In genomic region chr7:150895809-150896208, GRCh38 we compare ENCODE assay signal across 1 cellular context.
TF ChIP-seq lines count a peak whose summit lies in the region.

No MANE protein-coding gene starts in this region.

TF ChIP-seq in K562, 482 proteins besides CTCF, POLR2A, EP300 and RAD21:
- TF ChIP-seq ZNF584 (CRISPR knock-in tag; IDR thresholded peaks at IDR 0.05; ENCODE audit: low read depth) (no peak), RAD51 (IDR thresholded peaks at IDR 0.05; ENCODE audit: borderline replicate concordance, low read depth) (no peak), ZNF311 (CRISPR knock-in tag; IDR thresholded peaks at IDR 0.05) (no peak), CTBP1 (IDR thresholded peaks at IDR 0.05; ENCODE audit: borderline replicate concordance) (peak; percentile 14; the same call in 1 of the 2 replicates), ESRRA (IDR thresholded peaks at IDR 0.05; ENCODE audit: borderline replicate concordance, low read depth) (no peak), MTA3 (IDR thresholded peaks at IDR 0.05; ENCODE audit: borderline replicate concordance) (no peak), ZNF717 (CRISPR knock-in tag; IDR thresholded peaks at IDR 0.05) (no peak), CBFA2T3 (IDR thresholded peaks at IDR 0.05) (0 out of 2 replicates have a peak, but pooled peaks have one; percentile 5)
